8 cellular contexts compared by ENCODE assay signal in the genomic region with DNA sequence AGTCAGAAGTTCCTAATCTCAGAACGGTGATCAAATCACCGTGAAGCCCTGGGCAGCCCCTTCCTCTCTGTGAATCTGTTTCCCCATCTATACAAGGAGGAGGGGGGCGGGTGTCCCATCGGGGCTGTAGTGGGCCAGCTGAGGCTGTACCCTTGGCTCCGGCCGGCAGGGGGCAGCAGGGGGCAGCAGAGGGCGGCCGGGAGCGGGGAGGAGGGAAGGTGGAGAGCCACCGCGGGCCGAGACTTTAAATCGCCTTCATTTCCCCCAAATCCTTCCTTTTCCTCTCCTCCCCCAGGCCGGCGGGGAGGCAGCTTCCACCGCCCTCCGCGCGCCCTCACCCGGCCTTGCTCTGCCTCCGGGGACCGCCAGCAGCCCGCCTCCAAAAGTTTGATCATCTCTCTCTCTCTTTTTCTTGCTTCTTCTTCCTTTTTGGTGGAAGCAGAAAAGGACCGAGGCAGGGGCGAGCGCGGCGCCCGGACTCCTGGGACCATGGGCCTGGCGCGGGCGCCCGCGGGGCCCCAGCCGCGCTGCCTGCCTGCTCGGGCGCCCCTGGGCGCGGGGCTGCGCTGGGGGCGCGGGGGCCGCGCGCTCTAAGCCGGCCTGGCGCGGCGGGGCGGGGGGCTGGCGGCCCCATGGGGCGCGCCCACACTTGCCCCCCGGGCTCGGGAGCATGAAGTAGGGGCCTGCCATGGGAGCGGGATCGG. TPM values are rescaled to one million over a fixed set of nuclear protein-coding genes. Genes with fewer than 3 reads are reported as not detected.
DNase-seq lines count a peak whose midpoint lies in the region; ATAC-seq and TF ChIP-seq lines count a peak whose summit lies in the region.

TSS of gene COL27A1 (plus strand) at position 275 of the 704 bp plus-strand sequence. CDS start at position 689, 414 bp downstream.

- H3K4me3 ChIP-seq in osteoblast (ENCODE audit: insufficient read depth, low read length) (peak within 1 kb of the TSS; percentile 79), suprapubic skin (peak within 1 kb of the TSS; percentile 83)

- H3K27me3 ChIP-seq in osteoblast (ENCODE audit: insufficient read depth, low read length) (peaks cover 27% of the 10 kb centered on the region), suprapubic skin (peaks cover 21% of the 10 kb centered on the region)

- H3K27ac Mint-ChIP-seq in activated naive CD8-positive, alpha-beta T cell: peak within 1 kb of the TSS; percentile 58
- no peak within 1 kb of the TSS for H3K27ac Mint-ChIP-seq in glutamatergic neuron (ENCODE audit: unreplicated experiment)

- H3K36me3 ChIP-seq in osteoblast (ENCODE audit: insufficient read depth, low read length) (no peaks in the 10 kb centered on the region), suprapubic skin (no peaks in the 10 kb centered on the region)

- no peak for TF ChIP-seq POLR2A in suprapubic skin (IDR thresholded peaks at IDR 0.05)

- H3K9me3 Mint-ChIP-seq in activated naive CD8-positive, alpha-beta T cell (ENCODE audit: low read depth): no peaks in the 10 kb centered on the region
- peaks cover 12% of the 10 kb centered on the region for H3K9me3 Mint-ChIP-seq in glutamatergic neuron (ENCODE audit: unreplicated experiment)

- peaks cover 19% of the 10 kb centered on the region for H3K4me1 ChIP-seq in osteoblast (ENCODE audit: insufficient read depth, low read length)
- H3K4me1 ChIP-seq in suprapubic skin: peaks cover 47% of the 10 kb centered on the region

- no peak for TF ChIP-seq EP300 in suprapubic skin (IDR thresholded peaks at IDR 0.05)

- peak within 1 kb of the TSS; percentile 33 for H3K27ac ChIP-seq in osteoblast (ENCODE audit: low read depth, low read length)
- peak within 1 kb of the TSS; percentile 75 for H3K27ac ChIP-seq in suprapubic skin

- peaks cover 26% of the 10 kb centered on the region for H3K27me3 Mint-ChIP-seq in activated naive CD8-positive, alpha-beta T cell
- H3K27me3 Mint-ChIP-seq in glutamatergic neuron (ENCODE audit: unreplicated experiment): peaks cover 19% of the 10 kb centered on the region

- H3K9me3 ChIP-seq in osteoblast (ENCODE audit: low read depth, low read length) (no peaks in the 10 kb centered on the region), suprapubic skin (no peaks in the 10 kb centered on the region)

- H3K4me3 Mint-ChIP-seq in activated naive CD8-positive, alpha-beta T cell: peak within 1 kb of the TSS; percentile 90
- peak within 1 kb of the TSS; percentile 90 for H3K4me3 Mint-ChIP-seq in glutamatergic neuron (ENCODE audit: unreplicated experiment)

- peak; percentile 92 for ATAC-seq in GM21390 (IDR thresholded peaks at IDR 0.05; ENCODE audit: unreplicated experiment)
- ATAC-seq in SK-N-SH treated with all-trans-retinoic acid at 6 μM for 48 hours: peak; percentile 91

- 0% methylated on average over 22 of the region's 58 CpGs for WGBS in suprapubic skin

- H3K4me2 ChIP-seq in osteoblast (ENCODE audit: insufficient read depth, low read length): peak within 1 kb of the TSS; percentile 98

- TF ChIP-seq CTCF in glutamatergic neuron (IDR thresholded peaks at IDR 0.05; ENCODE audit: partially characterized antibody, unreplicated experiment) (peak; percentile 86), osteoblast (IDR thresholded peaks at IDR 0.05; ENCODE audit: extremely low read depth, low read depth, low read length) (peak; percentile 71), suprapubic skin (IDR thresholded peaks at IDR 0.05) (peak; percentile 83 to 97)

- peak within 1 kb of the TSS; percentile 93 for H2AFZ ChIP-seq in osteoblast (ENCODE audit: low read length)

- H3K36me3 Mint-ChIP-seq in activated naive CD8-positive, alpha-beta T cell: no peaks in the 10 kb centered on the region
- H3K36me3 Mint-ChIP-seq in glutamatergic neuron (ENCODE audit: unreplicated experiment): no peaks in the 10 kb centered on the region

- peaks cover 19% of the 10 kb centered on the region for H4K20me1 ChIP-seq in osteoblast (ENCODE audit: insufficient read depth, low read length)

- peaks cover 22% of the 10 kb centered on the region for H3K4me1 Mint-ChIP-seq in activated naive CD8-positive, alpha-beta T cell (ENCODE audit: low read depth)
- H3K4me1 Mint-ChIP-seq in glutamatergic neuron (ENCODE audit: low read depth, unreplicated experiment): peaks cover 12% of the 10 kb centered on the region

- H3K79me2 ChIP-seq in osteoblast (ENCODE audit: insufficient read depth, low read length): no peaks in the 10 kb centered on the region

- DNase-seq in CMK (ENCODE audit: low read depth) (peak; percentile 3), KG1 (lab: John Stamatoyannopoulos, UW) (peak; percentile 17), glutamatergic neuron (peak; percentile 96), osteoblast (ENCODE audit: insufficient read length, low spot score, missing footprints) (peak; percentile 99), suprapubic skin (ENCODE audit: low spot score in 2 of 2) (peak; percentile 88 to 89)

TF ChIP-seq in SK-N-SH treated with all-trans-retinoic acid at 6 μM for 48 hours, 23 proteins besides CTCF, POLR2A, EP300 and RAD21:
- TF ChIP-seq ESRRG (CRISPR knock-in tag; IDR thresholded peaks at IDR 0.05) (no peak), BACH2 (CRISPR knock-in tag; IDR thresholded peaks at IDR 0.05; ENCODE audit: borderline replicate concordance) (no peak), CSRNP3 (CRISPR knock-in tag; IDR thresholded peaks at IDR 0.05) (no peak), RARB (CRISPR knock-in tag; IDR thresholded peaks at IDR 0.05) (no peak)

RNA-seq across cellular contexts. Expression of gene COL27A1, which starts in this region (rescaled TPM):
- total RNA-seq in glutamatergic neuron (ENCODE audit: unreplicated experiment): 3.9 TPM
- 10.1 and 11.8 TPM in 2 replicates for total RNA-seq in osteoblast
- total RNA-seq in suprapubic skin: 10 to 100 TPM; 14.2 to 32.9 (median 20.7) TPM

Comparison
In these comparisons a context has a peak if more than half of its experiments do, and no peak if none do; other contexts are left out.
1. Peak in every context shown above with its lines: DNase-seq, ATAC-seq, H3K4me3 ChIP-seq and H3K27ac ChIP-seq.
2. DNase-seq: peak in every context shown above with its lines; median percentile 99 in osteoblast; 96 in glutamatergic neuron; 88 in suprapubic skin; 17 in KG1; 3 in CMK.